In the genomic region with DNA sequence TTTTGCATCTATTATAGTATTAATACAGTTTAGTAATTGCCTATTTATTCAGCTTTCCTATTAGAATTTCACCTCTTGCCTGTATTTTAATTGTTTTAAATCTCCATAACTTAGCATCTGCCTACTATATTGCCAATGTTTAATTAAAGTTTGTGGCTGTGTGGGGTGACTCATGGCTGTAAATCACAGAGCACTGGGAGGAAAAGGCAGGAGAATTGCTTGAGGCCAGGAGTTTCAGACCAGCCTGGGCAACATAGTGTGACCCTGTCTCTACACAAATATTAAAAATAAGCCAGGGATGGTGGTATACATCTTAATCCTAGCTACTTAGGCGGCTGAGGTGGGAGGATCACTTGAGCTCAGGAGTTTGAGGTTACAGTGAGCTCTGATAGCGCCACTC, we compare ENCODE assay signal across 25 cellular contexts. TPM values are rescaled to one million over a fixed set of nuclear protein-coding genes. Genes with fewer than 3 reads are reported as not detected.
DNase-seq lines count a peak whose midpoint lies in the region; TF ChIP-seq lines count a peak whose summit lies in the region.
"Had no signal": no experiment of that assay in that cellular context is flagged by ENCODE, and none has a peak within 500 bp of the region (broad histone marks: within the 10 kb centered on the region; RNA-seq: fewer than 3 reads in every experiment).

No MANE protein-coding gene starts in this region.

- no peak for TF ChIP-seq CTCF in VCaP (conservative IDR thresholded peaks at IDR 0.05)
- no peak for TF ChIP-seq CTCF in spleen (IDR thresholded peaks at IDR 0.05 in 8 of 11, conservative IDR thresholded peaks at IDR 0.05 in 3 of 11)
- TF ChIP-seq CTCF in PC-9 (conservative IDR thresholded peaks at IDR 0.05): no peak
- no peak for TF ChIP-seq CTCF in GM10248 (IDR thresholded peaks at IDR 0.05; ENCODE audit: control extremely low read depth, extremely low read depth, low read depth, missing control alignments)

- POLR2A ChIA-PET in PC-9 (lab: Charles Lee; ENCODE audit: unreplicated experiment): no interaction called here
- POLR2A ChIA-PET in GM10248 (lab: Yijun Ruan, JAX): no interaction called here

- H3K27me3 ChIP-seq in spleen (replicated peaks in 1 of 7) (no peaks in the 10 kb centered on the region), PC-9 (ENCODE audit: insufficient read depth, low read depth) (no peaks in the 10 kb centered on the region)
- H3K27me3 ChIP-seq: BLaER1, SJSA1 had no signal

- no peaks in the 10 kb centered on the region for H3K79me2 ChIP-seq in PC-9 (ENCODE audit: low read depth)

- no peaks in the 10 kb centered on the region for H3K9me2 ChIP-seq in PC-9 (ENCODE audit: insufficient read depth)

- peak; percentile 50 for DNase-seq in HT1080 (ENCODE audit: low read depth)
- peak; percentile 1 for DNase-seq in kidney glomerular epithelial cell (lab: John Stamatoyannopoulos, UW)
- no peak for DNase-seq in spleen
- no peak for DNase-seq in caudate nucleus (lab: John Stamatoyannopoulos, UW)
- DNase-seq in PC-9: no peak
- no peak for DNase-seq in GM10248 (ENCODE audit: extremely low spot score)
- DNase-seq: ACHN; CD4-positive, alpha-beta T cell; COR-L47; DMS 273 treated with DMSO at 0.1 percent for 48 hours; DMS79 treated with DMSO at 0.1 percent for 48 hours; H7; HFFc6; NCI-H1092 treated with DMSO at 0.1 percent for 48 hours; NCI-H2029 treated with DMSO at 0.1 percent for 48 hours; NCI-H226; NCI-H510A treated with DMSO at 0.1 percent for 48 hours; NCI-H774; NK-92 treated with Interleukin-12 subunit alpha and Interleukin-12 subunit beta, amount 100 ng/mL, for 24 hours had no signal

- H3K27ac ChIP-seq in VCaP (peak overlapping the region; percentile 66; the same call in 1 of the 2 replicates), spleen (no peak overlapping the region), caudate nucleus (ENCODE audit: low read depth, low read length) (no peak overlapping the region), PC-9 (no peak overlapping the region)
- H3K27ac ChIP-seq: BLaER1, SJSA1 had no signal

- H4K20me1 ChIP-seq in PC-9 (ENCODE audit: insufficient read depth): no peaks in the 10 kb centered on the region
- H4K20me1 ChIP-seq: BLaER1 had no signal

- H3K9me3 ChIP-seq in spleen (no peaks in the 10 kb centered on the region), PC-9 (ENCODE audit: insufficient read depth, low read depth) (no peaks in the 10 kb centered on the region)
- H3K9me3 ChIP-seq: BLaER1, SJSA1 had no signal

- H3K4me3 ChIP-seq in spleen: no peak overlapping the region
- H3K4me3 ChIP-seq in PC-9: no peak overlapping the region
- H3K4me3 ChIP-seq: BLaER1, K562, SJSA1 had no signal

- H3K4me2 ChIP-seq in PC-9: no peak overlapping the region
- H3K4me2 ChIP-seq: BLaER1 had no signal

- no peaks in the 10 kb centered on the region for H3F3A ChIP-seq in PC-9 (ENCODE audit: insufficient read depth, low read depth)

- no peak overlapping the region for H2AFZ ChIP-seq in PC-9

- no TSS peak for BruUV-seq in PC-9 (replicated peaks; lab: Mats Ljungman, UMichigan)

- CTCF ChIA-PET in PC-9 (lab: Charles Lee): no interaction called here
- CTCF ChIA-PET in GM10248 (lab: Yijun Ruan, JAX): interaction anchor here (1.0 kb wide), 1 partner anchor 22 kb away, joined by 3 read pairs; no protein-coding TSS in a partner anchor

- no peak for TF ChIP-seq POLR2A in spleen (IDR thresholded peaks at IDR 0.05)

- WGBS in spleen, 5 donors: 89 to 97% (median 91%) methylated on average over 2 of the region's 2 CpGs

- H3K36me3 ChIP-seq in spleen (no peaks in the 10 kb centered on the region), PC-9 (ENCODE audit: low read depth) (no peaks in the 10 kb centered on the region)
- H3K36me3 ChIP-seq: BLaER1, SJSA1 had no signal

- intact Hi-C loops in spleen (cut with DNase I; ENCODE audit: low total_unique reads) (no loop called here), PC-9 (cut with micrococcal nuclease; ENCODE audit: unreplicated experiment) (no loop called here)

- H3K4me1 ChIP-seq in spleen: no peaks in the 10 kb centered on the region
- no peaks in the 10 kb centered on the region for H3K4me1 ChIP-seq in PC-9 (replicated peaks; ENCODE audit: insufficient read depth)
- H3K4me1 ChIP-seq: BLaER1, SJSA1 had no signal

RNA-seq across cellular contexts. Expression of a gene that starts 14.5 kb away (rescaled TPM):
- total RNA-seq in HT1080 (2014; rRNA removed; shearing (Covaris generic)): 0.16 TPM in 1 of 2 replicates, not detected in the other
- not detected in 2 replicates for polyA plus RNA-seq in HT1080 (2015; cell fraction: cytosol; rRNA removed)
- not detected in 2 replicates for polyA plus RNA-seq in HT1080 (2015; cell fraction: nucleus; rRNA removed)
- total RNA-seq in spleen (10 to 100 TPM; 18.4 to 30.4 (median 22.8) TPM), PC-9 (2021) (4.1 and 5.9 TPM in 2 replicates)
- polyA plus RNA-seq in spleen: 1 to 10 TPM; 1.3 to 3.2 (median 2.6) TPM
- total RNA-seq: HepG2, HFFc6, K562, LHCN-M2, SJSA1 had no signal
- polyA plus RNA-seq: HepG2, K562 had no signal

Comparison
In these comparisons a context has a peak if more than half of its experiments do, and no peak if none do; other contexts are left out.
1. DNase-seq: peak in HT1080 (single experiment) and kidney glomerular epithelial cell (single experiment); none in spleen (single experiment), caudate nucleus (0 of 61), PC-9 (0 of 2) and GM10248 (single experiment).